1 cellular context compared by ENCODE assay signal in genomic region chr2:43890855-43891254, GRCh38.
TF ChIP-seq lines count a peak whose summit lies in the region.

No MANE protein-coding gene starts in this region.

TF ChIP-seq in SK-N-SH treated with all-trans-retinoic acid at 6 μM for 48 hours, 23 proteins besides CTCF, POLR2A, EP300 and RAD21 (continued from another document):
- no peak for TF ChIP-seq GLIS3 (CRISPR knock-in tag; IDR thresholded peaks at IDR 0.05)
- TF ChIP-seq PATZ1 (CRISPR knock-in tag; IDR thresholded peaks at IDR 0.05; ENCODE audit: borderline replicate concordance) = no peak
- no peak for TF ChIP-seq SNAI2 (CRISPR knock-in tag; IDR thresholded peaks at IDR 0.05)
- no peak for TF ChIP-seq CREB5 (CRISPR knock-in tag; IDR thresholded peaks at IDR 0.05; ENCODE audit: low read depth)
- no peak for TF ChIP-seq ZFP3 (CRISPR knock-in tag; IDR thresholded peaks at IDR 0.05)
- TF ChIP-seq TOX (CRISPR knock-in tag; IDR thresholded peaks at IDR 0.05; ENCODE audit: borderline replicate concordance) = no peak
- no peak for TF ChIP-seq ZNF70 (CRISPR knock-in tag; IDR thresholded peaks at IDR 0.05)
- TF ChIP-seq ZFP30 (CRISPR knock-in tag; IDR thresholded peaks at IDR 0.05) = no peak
- no peak for TF ChIP-seq OSR1 (CRISPR knock-in tag; IDR thresholded peaks at IDR 0.05)
- TF ChIP-seq ZC3H10 (CRISPR knock-in tag; IDR thresholded peaks at IDR 0.05) = no peak
- TF ChIP-seq TCF4 (CRISPR knock-in tag; IDR thresholded peaks at IDR 0.05; ENCODE audit: borderline replicate concordance) = no peak
